Comparison of ENCODE assay signal across 8 cellular contexts in the genomic region with DNA sequence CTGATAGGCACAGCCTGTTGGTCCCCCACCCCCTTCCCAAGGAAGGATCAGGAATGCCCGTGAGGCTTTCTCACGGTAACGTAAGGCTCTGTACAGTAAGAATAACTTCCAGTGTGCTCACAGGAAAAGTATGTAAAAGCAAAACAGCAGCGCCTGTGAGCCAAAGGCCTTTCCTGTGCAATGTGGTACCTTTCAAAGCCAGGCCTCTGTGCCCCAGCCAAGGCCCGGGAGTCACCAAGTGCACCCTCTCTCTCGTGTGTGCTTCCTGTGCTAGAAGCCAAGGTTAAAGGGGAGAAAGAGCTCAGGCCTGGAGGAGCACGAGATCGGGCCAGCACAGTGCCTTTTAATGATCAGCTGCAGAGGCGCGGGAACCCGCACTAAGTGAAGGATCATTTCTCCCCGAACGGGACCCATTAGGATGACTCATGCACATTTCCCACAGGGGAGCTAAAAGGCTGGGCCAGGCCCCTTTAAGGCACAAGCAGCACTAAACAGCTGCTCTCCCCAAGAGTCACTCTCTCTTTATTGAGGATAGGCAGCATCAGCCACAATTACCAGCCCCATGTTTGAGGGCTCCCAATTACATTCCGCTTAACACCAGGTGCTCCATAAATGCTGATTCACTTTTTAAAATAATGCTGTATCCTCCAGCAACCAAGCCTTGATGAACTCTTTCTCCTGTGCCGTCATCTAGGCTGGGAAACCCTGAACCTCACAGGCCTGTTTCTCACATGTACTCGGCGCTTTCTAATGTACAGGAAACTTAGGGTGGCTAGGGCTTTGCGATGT. TPM values are rescaled to one million over a fixed set of nuclear protein-coding genes. Genes with fewer than 3 reads are reported as not detected.
A peak's percentile ranks its signal among the peaks of the same experiment; 100 is the strongest.
DNase-seq lines count a peak whose midpoint lies in the region; ATAC-seq and TF ChIP-seq lines count a peak whose summit lies in the region.

No MANE protein-coding gene starts in this region.

- H3K9ac ChIP-seq in skeletal muscle satellite cell (ENCODE audit: low read depth, low read length), result peak overlapping the region; percentile 73

- no peaks in the 10 kb centered on the region for H3K27me3 ChIP-seq in cardiac muscle cell
- H3K27me3 ChIP-seq in skeletal muscle satellite cell (ENCODE audit: control insufficient read depth, insufficient read depth, low read length), result no peaks in the 10 kb centered on the region

- TF ChIP-seq CTCF in cardiac muscle cell (IDR thresholded peaks at IDR 0.05; ENCODE audit: low read depth, low read length), result no peak

- H3K4me3 ChIP-seq in cardiac muscle cell (no peak overlapping the region), skeletal muscle satellite cell (ENCODE audit: low read length) (peak overlapping the region; percentile 18)

- H3K27ac ChIP-seq in cardiac muscle cell, result peak overlapping the region; percentile 54

- H3K4me2 ChIP-seq in skeletal muscle satellite cell (ENCODE audit: low read length), result peak overlapping the region; percentile 71

- peaks cover 39% of the 10 kb centered on the region for H3K4me1 ChIP-seq in cardiac muscle cell (ENCODE audit: low read depth)
- peaks cover 64% of the 10 kb centered on the region for H3K4me1 ChIP-seq in skeletal muscle satellite cell (ENCODE audit: control insufficient read depth, insufficient read depth, low read length)

- H3K9me3 ChIP-seq in cardiac muscle cell (ENCODE audit: low read depth) (no peaks in the 10 kb centered on the region), skeletal muscle satellite cell (replicated peaks; ENCODE audit: low read length) (no peaks in the 10 kb centered on the region)

- H3K36me3 ChIP-seq in cardiac muscle cell, result no peaks in the 10 kb centered on the region
- H3K36me3 ChIP-seq in skeletal muscle satellite cell (ENCODE audit: insufficient read depth, low read length), result peaks cover 3% of the 10 kb centered on the region

- DNase-seq in NCI-H1105 treated with DMSO at 0.1 percent for 48 hours (lab: John Stamatoyannopoulos, UW) (peak; percentile 22), NCI-H1105 (lab: John Stamatoyannopoulos, UW) (no peak), SK-N-DZ (ENCODE audit: low spot score) (peak; percentile 40), cardiac muscle cell (ENCODE audit: low read depth in 1 of 2, low spot score in 1 of 2) (peak in 1 of 2 donors; percentile 86)
- no peak for DNase-seq in stimulated activated CD4-positive, alpha-beta T cell treated with anti-CD3 and anti-CD28 coated beads, Interleukin-2, amount 100 ng/mL, for 48 hours

- ATAC-seq in GM19395 (IDR thresholded peaks at IDR 0.05; ENCODE audit: unreplicated experiment) (no peak), HG02678 (IDR thresholded peaks at IDR 0.05; ENCODE audit: unreplicated experiment) (no peak)

RNA-seq across cellular contexts. Expression of a gene that starts 42.8 kb away (rescaled TPM):
- polyA plus RNA-seq in SK-N-DZ (2014; cell fraction: cytosol; rRNA removed), result 8.5 and 9.6 TPM in 2 replicates
- 5.3 and 5.8 TPM in 2 replicates for polyA plus RNA-seq in SK-N-DZ (2014; cell fraction: nucleus; rRNA removed)
- total RNA-seq in cardiac muscle cell, result 36.0 and 46.9 TPM in 2 replicates
- 28.2 and 32.4 TPM in 2 replicates for polyA plus RNA-seq in cardiac muscle cell
- total RNA-seq in skeletal muscle satellite cell (2012; rRNA removed), result 12.7 and 22.7 TPM in 2 replicates

Comparison
In these comparisons a context has a peak if more than half of its experiments do, and no peak if none do; other contexts are left out.
1. DNase-seq: peak in NCI-H1105 treated with DMSO at 0.1 percent for 48 hours (single experiment) and SK-N-DZ (single experiment); none in NCI-H1105 (single experiment) and stimulated activated CD4-positive, alpha-beta T cell treated with anti-CD3 and anti-CD28 coated beads, Interleukin-2, amount 100 ng/mL, for 48 hours (0 of 2).